21 cellular contexts compared by ENCODE assay signal in genomic region chr20:61860588-61860987, GRCh38.
"Had no signal": no experiment of that assay in that cellular context is flagged by ENCODE, and none has a peak within 500 bp of the region (broad histone marks: within the 10 kb centered on the region; RNA-seq: fewer than 3 reads in every experiment).

No MANE protein-coding gene starts in this region.

- H3K27me3 ChIP-seq: colonic mucosa, hepatocyte, ovary, right atrium auricular region, uterus had no signal

- ATAC-seq: mucosa of descending colon; naive thymus-derived CD8-positive, alpha-beta T cell had no signal

- DNase-seq: colonic mucosa; dermis blood vessel endothelial cell; erythroblast; foreskin melanocyte; head of caudate nucleus; mammary epithelial cell; mucosa of descending colon; naive thymus-derived CD8-positive, alpha-beta T cell; nucleus accumbens; ovary; small intestine; stimulated activated CD4-positive, alpha-beta T cell treated with anti-CD3 and anti-CD28 coated beads, Interleukin-12 subunit alpha, Interleukin-12 subunit beta, amount 100 ng/mL, for 4 hours; stimulated activated naive CD4-positive, alpha-beta T cell; stomach; substantia nigra; uterus had no signal

- H3K27ac Mint-ChIP-seq: naive thymus-derived CD8-positive, alpha-beta T cell; type B pancreatic cell had no signal

- H3K9me3 ChIP-seq: colonic mucosa, mucosa of descending colon, ovary, right atrium auricular region, thoracic aorta, uterus had no signal

- H2AFZ ChIP-seq: hepatocyte had no signal

- H3K4me2 ChIP-seq: hepatocyte had no signal

- H3K79me2 ChIP-seq: hepatocyte had no signal

- FAIRE-seq: endothelial cell of umbilical vein, small intestine had no signal

- H3K4me1 ChIP-seq: colonic mucosa, right atrium auricular region, stomach, uterus had no signal

- H3K27ac ChIP-seq: colonic mucosa, hepatocyte, ovary, right atrium auricular region, stomach, thoracic aorta, uterus had no signal

- H3K36me3 ChIP-seq: colonic mucosa, ovary, right atrium auricular region, stomach, thoracic aorta, uterus had no signal

- H3K4me3 ChIP-seq: colonic mucosa, hepatocyte, mucosa of descending colon, ovary, right atrium auricular region, stomach, thoracic aorta, uterus had no signal
